13 cellular contexts compared by ENCODE assay signal in the genomic region with DNA sequence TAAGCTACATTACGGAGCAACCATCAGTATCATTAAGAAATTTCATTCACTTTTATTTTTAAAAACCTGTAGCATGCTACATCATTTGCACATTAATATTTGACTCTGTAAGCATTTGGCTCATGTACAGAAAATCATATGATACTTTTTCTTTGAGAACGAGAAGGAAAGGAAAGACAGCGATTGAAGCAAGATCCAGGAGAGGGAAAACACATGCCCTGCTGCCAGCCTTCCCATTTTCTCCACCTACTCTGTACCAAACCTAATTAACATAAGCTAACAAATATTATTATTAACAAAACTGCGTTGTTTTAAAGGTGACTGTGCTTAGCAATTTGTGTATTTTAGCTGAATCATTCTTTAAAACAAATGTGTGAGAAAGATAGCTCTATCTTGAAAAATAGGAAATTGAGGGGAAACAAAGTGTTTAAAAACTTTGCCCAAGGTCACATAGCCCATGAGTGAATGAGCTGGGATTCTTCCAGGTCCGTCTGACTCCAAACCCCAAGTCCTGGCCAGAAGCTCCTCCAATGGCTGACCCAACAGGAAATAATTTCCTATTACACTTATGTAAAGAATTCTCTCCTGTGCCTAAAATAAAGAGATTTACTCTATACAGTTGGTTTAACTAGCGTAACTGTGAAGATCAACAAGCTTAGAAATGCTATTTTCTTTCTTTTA.
DNase-seq lines count a peak whose midpoint lies in the region; ATAC-seq, FAIRE-seq and TF ChIP-seq lines count a peak whose summit lies in the region.
"Had no signal": no experiment of that assay in that cellular context is flagged by ENCODE, and none has a peak within 500 bp of the region (broad histone marks: within the 10 kb centered on the region; RNA-seq: fewer than 3 reads in every experiment).

No MANE protein-coding gene starts in this region.

- H3K9me3 ChIP-seq in right atrium auricular region (no peaks in the 10 kb centered on the region), small intestine (ENCODE audit: control insufficient read depth, low read depth) (no peaks in the 10 kb centered on the region)

- peak; percentile 44 for FAIRE-seq in small intestine (lab: Jason Lieb, UNC)
- FAIRE-seq: H1 had no signal

- H3K27ac ChIP-seq in brain microvascular endothelial cell, result peak overlapping the region; percentile 75
- H3K27ac ChIP-seq in right atrium auricular region, result peak overlapping the region; percentile 61 to 72
- peak overlapping the region in 1 of 2 donors; percentile 79 for H3K27ac ChIP-seq in small intestine (ENCODE audit: low read depth in 1 of 2, low read length in 1 of 2)

- WGBS in small intestine, 3 donors, result 43 to 67% (median 62%) methylated on average over 6 of the region's 6 CpGs

- DNase-seq in HCEC 1CT (peak; percentile 86), brain microvascular endothelial cell (peak; percentile 77), right atrium auricular region (ENCODE audit: low spot score) (no peak), small intestine (no peak), NCI-H1694 treated with DMSO at 0.1 percent for 48 hours (lab: John Stamatoyannopoulos, UW) (no peak), DMS53 (lab: John Stamatoyannopoulos, UW) (no peak)
- no peak for DNase-seq in stimulated activated CD8-positive, alpha-beta memory T cell treated with anti-CD3 and anti-CD28 coated beads, Interleukin-4, amount 100 ng/mL, for 48 hours
- DNase-seq: activated CD4-positive, alpha-beta T cell treated with anti-CD3 and anti-CD28 coated beads, Interleukin-2, amount 10 ng/mL, durations not matched to agents 24 days and 14 days; activated naive CD4-positive, alpha-beta T cell; DMS79 treated with DMSO at 0.1 percent for 48 hours; NCI-H524 had no signal

- no peak overlapping the region for H3K4me3 ChIP-seq in brain microvascular endothelial cell (ENCODE audit: low read depth, low read length)
- no peak overlapping the region for H3K4me3 ChIP-seq in right atrium auricular region
- H3K4me3 ChIP-seq in small intestine (ENCODE audit: low read depth in 1 of 2, low read length in 2 of 2), result no peak overlapping the region

- H3K27me3 ChIP-seq in brain microvascular endothelial cell (replicated peaks) (no peaks in the 10 kb centered on the region), right atrium auricular region (no peaks in the 10 kb centered on the region), small intestine (ENCODE audit: control insufficient read depth in 2 of 2, insufficient read depth in 2 of 2, low read length in 2 of 2) (no peaks in the 10 kb centered on the region)

- in situ Hi-C loops in brain microvascular endothelial cell (cut with HindIII; ENCODE audit: low pct_ligation_motif_present, low sequenced_read_pairs), result no loop called here

- no peak for TF ChIP-seq CTCF in brain microvascular endothelial cell (IDR thresholded peaks at IDR 0.05; ENCODE audit: low read depth, low read length, missing control alignments)
- TF ChIP-seq CTCF in right atrium auricular region (IDR thresholded peaks at IDR 0.05), result no peak

- no peak for ATAC-seq in HG02571 (IDR thresholded peaks at IDR 0.05; ENCODE audit: unreplicated experiment)

- H3K36me3 ChIP-seq in brain microvascular endothelial cell (replicated peaks), result no peaks in the 10 kb centered on the region
- no peaks in the 10 kb centered on the region for H3K36me3 ChIP-seq in right atrium auricular region
- no peaks in the 10 kb centered on the region for H3K36me3 ChIP-seq in small intestine (ENCODE audit: control insufficient read depth in 2 of 2, insufficient read depth in 2 of 2, low read length in 2 of 2)

- peaks cover 0 to 26% of the 10 kb centered on the region in 2 donors for H3K4me1 ChIP-seq in right atrium auricular region
- peaks cover 0 to 3% of the 10 kb centered on the region in 2 donors for H3K4me1 ChIP-seq in small intestine (ENCODE audit: control insufficient read depth in 2 of 2, insufficient read depth in 1 of 2, low read depth in 1 of 2, low read length in 1 of 2)

Comparison
In these comparisons a context has a peak if more than half of its experiments do, and no peak if none do; other contexts are left out.
1. DNase-seq: peak in HCEC 1CT (single experiment) and brain microvascular endothelial cell (single experiment); none in right atrium auricular region (single experiment), small intestine (single experiment), NCI-H1694 treated with DMSO at 0.1 percent for 48 hours (single experiment), DMS53 (single experiment) and stimulated activated CD8-positive, alpha-beta memory T cell treated with anti-CD3 and anti-CD28 coated beads, Interleukin-4, amount 100 ng/mL, for 48 hours (single experiment).